ENCODE assay signal across 8 cellular contexts in genomic region chr3:101512521-101513418, GRCh38. TPM values are rescaled to one million over a fixed set of nuclear protein-coding genes. Genes with fewer than 3 reads are reported as not detected.
DNase-seq lines count a peak whose midpoint lies in the region; ATAC-seq and TF ChIP-seq lines count a peak whose summit lies in the region.

Gene SENP7 (minus strand): TSS chr3:101513212. CDS start chr3:101513130, 82 bp downstream.

- H4K20me1 ChIP-seq in neural progenitor cell (ENCODE audit: low read depth) = no peaks in the 10 kb centered on the region

- peaks cover 7% of the 10 kb centered on the region for H3K36me3 Mint-ChIP-seq in neural progenitor cell

- peak; percentile 46 for ATAC-seq in GM21737 (IDR thresholded peaks at IDR 0.05; ENCODE audit: unreplicated experiment)

- peak within 1 kb of the TSS; percentile 88 for H3K4me2 ChIP-seq in neural progenitor cell

- peak within 1 kb of the TSS; percentile 96 for H3K4me3 Mint-ChIP-seq in neural progenitor cell

- H3K27ac Mint-ChIP-seq in neural progenitor cell = peak within 1 kb of the TSS; percentile 98

- H3K36me3 ChIP-seq in neural progenitor cell = no peaks in the 10 kb centered on the region

- peaks cover 21% of the 10 kb centered on the region for H3K79me2 ChIP-seq in neural progenitor cell (ENCODE audit: low read depth)

- H3K4me1 Mint-ChIP-seq in neural progenitor cell = peaks cover 7% of the 10 kb centered on the region

- DNase-seq in DMS153 treated with DMSO at 0.1 percent for 48 hours (lab: John Stamatoyannopoulos, UW; ENCODE audit: unreplicated experiment) (peak; percentile 64), LoVo (ENCODE audit: low spot score) (peak; percentile 83), SHP77 treated with DMSO at 0.1 percent for 48 hours (lab: John Stamatoyannopoulos, UW) (peak; percentile 73), foreskin fibroblast (peak; percentile 74 to 91), neural progenitor cell (ENCODE audit: low spot score) (peak; percentile 88), stromal cell of bone marrow (ENCODE audit: low read depth) (peak; percentile 65)
- peak; percentile 64 for DNase-seq in activated gamma-delta T cell treated with anti-CD3 and anti-CD28 coated beads, Interleukin-2, amount 50 U/mL, for 16 hours (ENCODE audit: low read depth)

- peaks cover 9% of the 10 kb centered on the region for H3K27me3 Mint-ChIP-seq in neural progenitor cell (ENCODE audit: insufficient read depth, low read depth)

- H3K9me3 Mint-ChIP-seq in neural progenitor cell = no peaks in the 10 kb centered on the region

- TF ChIP-seq CTCF in foreskin fibroblast (IDR thresholded peaks at IDR 0.05; ENCODE audit: low read depth, low read length) (no peak), neural progenitor cell (IDR thresholded peaks at IDR 0.05) (no peak)

- peak within 1 kb of the TSS; percentile 39 for H3K9ac ChIP-seq in neural progenitor cell

- H3K4me3 ChIP-seq in foreskin fibroblast (ENCODE audit: low read depth in 1 of 2, low read length in 2 of 2) (peak within 1 kb of the TSS; percentile 72 to 92), neural progenitor cell (peak within 1 kb of the TSS; percentile 77)

- peaks cover 11% of the 10 kb centered on the region for H3K4me1 ChIP-seq in neural progenitor cell

- peak within 1 kb of the TSS; percentile 89 for H3K27ac ChIP-seq in neural progenitor cell

- no peaks in the 10 kb centered on the region for H3K9me3 ChIP-seq in neural progenitor cell (ENCODE audit: low read depth)

- H3K27me3 ChIP-seq in neural progenitor cell = no peaks in the 10 kb centered on the region

- peak within 1 kb of the TSS; percentile 95 for H2AFZ ChIP-seq in neural progenitor cell (replicated peaks)

- H3F3A ChIP-seq in neural progenitor cell (ENCODE audit: low read depth) = peaks cover 24% of the 10 kb centered on the region

RNA-seq across cellular contexts. Expression of gene SENP7, which starts in this region (rescaled TPM):
- 31.4 and 48.0 TPM in 2 replicates for total RNA-seq in neural progenitor cell (ENCODE audit: low replicate concordance)

Comparison
In these comparisons a context has a peak if more than half of its experiments do, and no peak if none do; other contexts are left out.
1. Peak in every context shown above with its lines: DNase-seq, ATAC-seq, H3K4me3 ChIP-seq and H3K27ac ChIP-seq.